ENCODE assay signal across 8 cellular contexts in genomic region chr20:57399587-57400261, GRCh38. TPM values are rescaled to one million over a fixed set of nuclear protein-coding genes. Genes with fewer than 3 reads are reported as not detected.
A peak's percentile ranks its signal among the peaks of the same experiment; 100 is the strongest.
DNase-seq lines count a peak whose midpoint lies in the region; ATAC-seq and TF ChIP-seq lines count a peak whose summit lies in the region.

No MANE protein-coding gene starts in this region.

- H3K4me1 Mint-ChIP-seq in T-helper 2 cell treated with Interferon-gamma antibody and Interleukin-4, amounts not matched to agents 5 μg/mL and 100 μg/mL, for 36 hours (ENCODE audit: low read depth) = peaks cover 56% of the 10 kb centered on the region
- peaks cover 7% of the 10 kb centered on the region for H3K4me1 Mint-ChIP-seq in endothelial cell (ENCODE audit: unreplicated experiment)

- H3K4me3 Mint-ChIP-seq in T-helper 2 cell treated with Interferon-gamma antibody and Interleukin-4, amounts not matched to agents 5 μg/mL and 100 μg/mL, for 36 hours = peak overlapping the region; percentile 84
- H3K4me3 Mint-ChIP-seq in endothelial cell (ENCODE audit: unreplicated experiment) = no peak overlapping the region

- no peaks in the 10 kb centered on the region for H3K27me3 Mint-ChIP-seq in T-helper 2 cell treated with Interferon-gamma antibody and Interleukin-4, amounts not matched to agents 5 μg/mL and 100 μg/mL, for 36 hours (ENCODE audit: low read depth)
- H3K27me3 Mint-ChIP-seq in endothelial cell (ENCODE audit: unreplicated experiment) = peaks cover 8% of the 10 kb centered on the region

- H3K9me3 Mint-ChIP-seq in T-helper 2 cell treated with Interferon-gamma antibody and Interleukin-4, amounts not matched to agents 5 μg/mL and 100 μg/mL, for 36 hours = no peaks in the 10 kb centered on the region
- no peaks in the 10 kb centered on the region for H3K9me3 Mint-ChIP-seq in endothelial cell (ENCODE audit: unreplicated experiment)

- DNase-seq in GM12864 (ENCODE audit: low read depth) = no peak
- DNase-seq in T-helper 2 cell treated with Interferon-gamma antibody and Interleukin-4, amounts not matched to agents 5 μg/mL and 100 μg/mL, for 36 hours (ENCODE audit: low spot score) = peak; percentile 75
- DNase-seq in cardiac muscle cell (ENCODE audit: low read depth in 1 of 2, low spot score in 1 of 2) = no peak
- DNase-seq in stimulated activated CD8-positive, alpha-beta memory T cell treated with anti-CD3 and anti-CD28 coated beads, Interleukin-7, amount 100 ng/mL, for 48 hours (ENCODE audit: extremely low read depth in 1 of 2, low read depth in 1 of 2) = peak; percentile 37 to 49
- DNase-seq in endothelial cell (ENCODE audit: low spot score) = no peak
- DNase-seq in NCI-H2029 (lab: John Stamatoyannopoulos, UW) = no peak
- no peak for DNase-seq in amniotic stem cell (lab: John Stamatoyannopoulos, UW)

- no peaks in the 10 kb centered on the region for H3K9me3 ChIP-seq in cardiac muscle cell (ENCODE audit: low read depth)

- peaks cover 67% of the 10 kb centered on the region for H3K4me1 ChIP-seq in cardiac muscle cell (ENCODE audit: low read depth)

- no peak for TF ChIP-seq CTCF in GM12864 (IDR thresholded peaks at IDR 0.05; ENCODE audit: low read depth, low read length, missing control alignments)
- no peak for TF ChIP-seq CTCF in cardiac muscle cell (IDR thresholded peaks at IDR 0.05; ENCODE audit: low read depth, low read length)
- TF ChIP-seq CTCF in endothelial cell (IDR thresholded peaks at IDR 0.05; ENCODE audit: unreplicated experiment) = no peak

- H3K4me3 ChIP-seq in GM12864 (ENCODE audit: low read depth, low read length) = peak overlapping the region; percentile 16
- no peak overlapping the region for H3K4me3 ChIP-seq in cardiac muscle cell

- H3K27ac ChIP-seq in cardiac muscle cell = peak overlapping the region; percentile 93

- peak overlapping the region; percentile 95 for H3K27ac Mint-ChIP-seq in T-helper 2 cell treated with Interferon-gamma antibody and Interleukin-4, amounts not matched to agents 5 μg/mL and 100 μg/mL, for 36 hours
- H3K27ac Mint-ChIP-seq in endothelial cell (ENCODE audit: unreplicated experiment) = no peak overlapping the region

- ATAC-seq in GM21786 (IDR thresholded peaks at IDR 0.05; ENCODE audit: unreplicated experiment) = peak; percentile 33

- peaks cover 79% of the 10 kb centered on the region for H3K36me3 Mint-ChIP-seq in T-helper 2 cell treated with Interferon-gamma antibody and Interleukin-4, amounts not matched to agents 5 μg/mL and 100 μg/mL, for 36 hours (ENCODE audit: low read depth)
- peaks cover 21% of the 10 kb centered on the region for H3K36me3 Mint-ChIP-seq in endothelial cell (ENCODE audit: low read depth, unreplicated experiment)

- no peaks in the 10 kb centered on the region for H3K27me3 ChIP-seq in cardiac muscle cell

- peaks cover 89% of the 10 kb centered on the region for H3K36me3 ChIP-seq in cardiac muscle cell

RNA-seq across cellular contexts. Expression of gene RBM38, which starts 8.5 kb away (rescaled TPM):
- total RNA-seq in cardiac muscle cell (420 and 625 TPM in 2 replicates), endothelial cell (ENCODE audit: unreplicated experiment) (23.6 TPM)
- 404 and 626 TPM in 2 replicates for polyA plus RNA-seq in cardiac muscle cell

RNA-seq across cellular contexts. Expression of gene RAE1, which starts 48.7 kb away (rescaled TPM):
- total RNA-seq in cardiac muscle cell (34.2 and 46.1 TPM in 2 replicates), endothelial cell (ENCODE audit: unreplicated experiment) (32.1 TPM)
- polyA plus RNA-seq in cardiac muscle cell = 72.4 and 74.1 TPM in 2 replicates

Comparison
In these comparisons a context has a peak if more than half of its experiments do, and no peak if none do; other contexts are left out.
1. DNase-seq: peak in T-helper 2 cell treated with Interferon-gamma antibody and Interleukin-4, amounts not matched to agents 5 μg/mL and 100 μg/mL, for 36 hours (single experiment) and stimulated activated CD8-positive, alpha-beta memory T cell treated with anti-CD3 and anti-CD28 coated beads, Interleukin-7, amount 100 ng/mL, for 48 hours (2 of 2); none in GM12864 (single experiment), cardiac muscle cell (0 of 2), endothelial cell (single experiment), NCI-H2029 (single experiment) and amniotic stem cell (single experiment).
2. RNA of gene RBM38, which starts 8.5 kb away (total RNA-seq): 420 to 625 TPM in cardiac muscle cell; 23.6 TPM in endothelial cell (single experiment); every median in the first group is over 10 times any median in the second.